ENCODE assay signal across 9 cellular contexts in the genomic region with DNA sequence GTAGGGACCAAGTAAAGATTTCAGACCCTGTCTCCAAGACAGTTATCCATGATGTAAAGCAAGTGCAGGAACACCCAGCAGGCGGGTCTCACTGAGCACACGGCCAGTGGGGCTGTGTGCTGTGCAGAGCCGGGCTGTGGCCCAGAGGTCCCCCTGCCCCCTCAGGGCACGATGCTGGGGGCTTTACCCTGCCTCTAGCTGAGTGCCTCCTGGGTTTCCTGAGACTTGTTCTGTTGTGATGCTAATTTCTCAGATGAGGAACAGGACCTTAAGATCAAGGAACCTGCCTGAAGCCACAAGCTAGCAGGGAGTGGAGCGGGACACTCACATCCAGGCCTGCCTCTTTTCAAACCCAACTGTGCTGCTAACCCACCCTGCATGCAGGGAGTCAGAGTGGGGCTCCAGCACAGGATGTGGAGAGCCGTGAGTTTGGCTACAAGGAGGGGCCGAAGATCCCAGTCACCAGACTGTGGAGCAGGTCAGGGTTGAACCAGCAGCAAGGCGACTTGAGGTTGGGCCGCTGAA.
DNase-seq lines count a peak whose midpoint lies in the region; ATAC-seq and TF ChIP-seq lines count a peak whose summit lies in the region.
"Had no signal": no experiment of that assay in that cellular context is flagged by ENCODE, and none has a peak within 500 bp of the region (broad histone marks: within the 10 kb centered on the region; RNA-seq: fewer than 3 reads in every experiment).

No MANE protein-coding gene starts in this region.

- H2AFZ ChIP-seq in OCI-LY3 (ENCODE audit: low read depth, low read length): peak overlapping the region; percentile 56; the same call in 1 of the 2 replicates

- H3K4me3 ChIP-seq in OCI-LY3 (ENCODE audit: low read length) (peak overlapping the region; percentile 72), testis (no peak overlapping the region)

- H3K36me3 ChIP-seq in OCI-LY3 (replicated peaks; ENCODE audit: low read depth, low read length) (no peaks in the 10 kb centered on the region), testis (ENCODE audit: low read depth, missing control alignments) (no peaks in the 10 kb centered on the region)

- H3K36me3 Mint-ChIP-seq in nephron progenitor cell (ENCODE audit: low read depth): no peaks in the 10 kb centered on the region

- DNase-seq in nephron progenitor cell (no peak), AG08395 (ENCODE audit: low spot score) (no peak), COLO668 (lab: John Stamatoyannopoulos, UW; ENCODE audit: unreplicated experiment) (no peak), testis (no peak), NCI-H748 treated with DMSO at 0.1 percent for 48 hours (lab: John Stamatoyannopoulos, UW) (no peak)
- DNase-seq: endodermal cell had no signal

- H4K20me1 ChIP-seq in OCI-LY3 (ENCODE audit: insufficient read depth, low read length): no peaks in the 10 kb centered on the region

- peaks cover 42% of the 10 kb centered on the region for H3K4me1 Mint-ChIP-seq in nephron progenitor cell

- intact Hi-C loops in testis (cut with DNase I; ENCODE audit: low total_unique reads): no loop called here

- H3K27ac ChIP-seq in OCI-LY3 (ENCODE audit: low read length) (peak overlapping the region; percentile 89), testis (no peak overlapping the region)

- H3K4me1 ChIP-seq in OCI-LY3 (ENCODE audit: low read length) (peaks cover 45% of the 10 kb centered on the region), testis (no peaks in the 10 kb centered on the region)

- TF ChIP-seq CTCF in OCI-LY3 (IDR thresholded peaks at IDR 0.05; ENCODE audit: low read depth, low read length): no peak
- no peak for TF ChIP-seq CTCF in nephron progenitor cell (IDR thresholded peaks at IDR 0.05)
- no peak for TF ChIP-seq CTCF in testis (IDR thresholded peaks at IDR 0.05)

- peak overlapping the region; percentile 20 for H3K4me3 Mint-ChIP-seq in nephron progenitor cell
- H3K4me3 Mint-ChIP-seq: endodermal cell had no signal

- ATAC-seq in GM19023 (IDR thresholded peaks at IDR 0.05; ENCODE audit: unreplicated experiment) (peak; percentile 26), HG02642 (IDR thresholded peaks at IDR 0.05; ENCODE audit: poor library complexity, unreplicated experiment) (peak; percentile 20)

- peak overlapping the region; percentile 52 for H3K9ac ChIP-seq in OCI-LY3 (ENCODE audit: low read length)

- H3K27me3 Mint-ChIP-seq in nephron progenitor cell (ENCODE audit: low read depth, poor library complexity): peaks cover 13% of the 10 kb centered on the region

- no peak for TF ChIP-seq POLR2A in testis (IDR thresholded peaks at IDR 0.05)

- H3K9me3 ChIP-seq in OCI-LY3 (ENCODE audit: insufficient read depth, low read length): no peaks in the 10 kb centered on the region
- no peaks in the 10 kb centered on the region for H3K9me3 ChIP-seq in testis

- peak overlapping the region; percentile 80 for H3K4me2 ChIP-seq in OCI-LY3 (ENCODE audit: low read length)

- H3K27ac Mint-ChIP-seq in nephron progenitor cell: no peak overlapping the region
- H3K27ac Mint-ChIP-seq: endodermal cell had no signal

- H3K27me3 ChIP-seq in OCI-LY3 (ENCODE audit: low read depth, low read length) (no peaks in the 10 kb centered on the region), testis (no peaks in the 10 kb centered on the region)

- peaks cover 5% of the 10 kb centered on the region for H3K9me3 Mint-ChIP-seq in nephron progenitor cell
- H3K9me3 Mint-ChIP-seq: endodermal cell had no signal

- WGBS in testis, 2 donors: 83 to 85% methylated on average over 7 to 9 of the region's 9 CpGs

- no peaks in the 10 kb centered on the region for H3K79me2 ChIP-seq in OCI-LY3 (ENCODE audit: low read length)
